1 cellular context compared by ENCODE assay signal in genomic region chr12:12901158-12901791, GRCh38.
A peak's percentile ranks its signal among the peaks of the same experiment; 100 is the strongest.
TF ChIP-seq lines count a peak whose summit lies in the region.

No MANE protein-coding gene starts in this region.

TF ChIP-seq in HCT116, 20 proteins besides CTCF, POLR2A, EP300 and RAD21 (continued from another document):
- no peak for TF ChIP-seq EGR1 (IDR thresholded peaks at IDR 0.05; ENCODE audit: low read depth)
- peak; percentile 64; the same call in 1 of the 2 replicates for TF ChIP-seq CBX3 (IDR thresholded peaks at IDR 0.05; ENCODE audit: low read depth)
- no peak for TF ChIP-seq ZBTB33 (IDR thresholded peaks at IDR 0.05; ENCODE audit: extremely low read depth, insufficient replicate concordance, low read length)
- TF ChIP-seq FOSL1 (IDR thresholded peaks at IDR 0.05; ENCODE audit: low read depth), result peak; percentile 33
- TF ChIP-seq ELF1 (IDR thresholded peaks at IDR 0.05; ENCODE audit: borderline replicate concordance, low read depth), result no peak
- peak; percentile 90 for TF ChIP-seq CEBPB (IDR thresholded peaks at IDR 0.05; ENCODE audit: low read depth)
- no peak for TF ChIP-seq ZNF274 (IDR thresholded peaks at IDR 0.05; ENCODE audit: low read depth, low read length)
